ENCODE assay signal across 18 cellular contexts in genomic region chr3:138049157-138049919, GRCh38. TPM values are rescaled to one million over a fixed set of nuclear protein-coding genes. Genes with fewer than 3 reads are reported as not detected.
DNase-seq lines count a peak whose midpoint lies in the region; ATAC-seq, FAIRE-seq and TF ChIP-seq lines count a peak whose summit lies in the region.
"Had no signal": no experiment of that assay in that cellular context is flagged by ENCODE, and none has a peak within 500 bp of the region (broad histone marks: within the 10 kb centered on the region; RNA-seq: fewer than 3 reads in every experiment).

No MANE protein-coding gene starts in this region.

- TF ChIP-seq POLR2A in body of pancreas (IDR thresholded peaks at IDR 0.05), result no peak

- H3K9ac ChIP-seq in GM23248 (peak overlapping the region; percentile 28; the same call in 1 of the 2 replicates), astrocyte (ENCODE audit: low read length) (peak overlapping the region; percentile 36)

- H3K27me3 ChIP-seq in GM23248 (replicated peaks; ENCODE audit: insufficient read depth) (no peaks in the 10 kb centered on the region), astrocyte (ENCODE audit: insufficient read depth, low read length) (no peaks in the 10 kb centered on the region), body of pancreas (no peaks in the 10 kb centered on the region)

- no peak overlapping the region for H3K27ac Mint-ChIP-seq in astrocyte (ENCODE audit: unreplicated experiment)
- H3K27ac Mint-ChIP-seq: nephron had no signal

- H2AFZ ChIP-seq in GM23248 (no peak overlapping the region), astrocyte (ENCODE audit: low read depth, low read length) (no peak overlapping the region)

- 90 to 94% methylated on average over 9 of the region's 9 CpGs for WGBS in GM23248 (ENCODE audit: low coverage in 1 of 2, low lambda C conversion rate in 2 of 2, missing lambda C conversion rate in 2 of 2), 2 experiments
- 86 to 87% methylated on average over 9 of the region's 9 CpGs for WGBS in body of pancreas, 2 donors

- peaks cover 9% of the 10 kb centered on the region for H3K4me1 ChIP-seq in GM23248 (ENCODE audit: insufficient read depth)
- peaks cover 12% of the 10 kb centered on the region for H3K4me1 ChIP-seq in astrocyte (ENCODE audit: insufficient read depth, low read length)
- no peaks in the 10 kb centered on the region for H3K4me1 ChIP-seq in mucosa of descending colon (ENCODE audit: low read depth)
- H3K4me1 ChIP-seq in body of pancreas, result no peaks in the 10 kb centered on the region
- H3K4me1 ChIP-seq: spleen had no signal

- H3K27me3 Mint-ChIP-seq in astrocyte (ENCODE audit: low read depth, unreplicated experiment), result no peaks in the 10 kb centered on the region

- H4K20me1 ChIP-seq in GM23248 (ENCODE audit: insufficient read depth) (no peaks in the 10 kb centered on the region), astrocyte (ENCODE audit: insufficient read depth, low read length) (no peaks in the 10 kb centered on the region)

- H3K4me1 Mint-ChIP-seq in astrocyte (ENCODE audit: low read depth, unreplicated experiment), result peaks cover 4% of the 10 kb centered on the region
- H3K4me1 Mint-ChIP-seq: nephron had no signal

- DNase-seq in AG20443 (ENCODE audit: low spot score), result peak; percentile 52
- DNase-seq in GM23248, result peak; percentile 79
- peak; percentile 69 for DNase-seq in astrocyte (ENCODE audit: low read depth)
- peak; percentile 91 for DNase-seq in iris pigment epithelial cell (ENCODE audit: low read depth)
- no peak for DNase-seq in KG1 (lab: John Stamatoyannopoulos, UW)
- no peak for DNase-seq in central memory CD4-positive, alpha-beta T cell
- no peak for DNase-seq in mucosa of descending colon
- no peak for DNase-seq in body of pancreas
- DNase-seq: activated CD4-positive, CD25-positive, alpha-beta regulatory T cell treated with anti-CD3 and anti-CD28 coated beads, Interleukin-2, amount 50 U/mL, for 72 hours; activated T-cell treated with anti-CD3 and anti-CD28 coated beads, Interleukin-2, amount 50 U/mL, for 4 hours; caudate nucleus; kidney glomerular epithelial cell; NCI-H1105 treated with DMSO at 0.1 percent for 48 hours; NCI-H748 treated with DMSO at 0.1 percent for 48 hours; spleen had no signal

- H3K4me2 ChIP-seq in GM23248 (ENCODE audit: unreplicated experiment) (no peak overlapping the region), astrocyte (ENCODE audit: low read length) (peak overlapping the region; percentile 45)

- H3K36me3 ChIP-seq in GM23248 (ENCODE audit: low read depth), result peaks cover 3% of the 10 kb centered on the region; the same call in 1 of the 2 replicates
- no peaks in the 10 kb centered on the region for H3K36me3 ChIP-seq in astrocyte (ENCODE audit: insufficient read depth, low read length)
- no peaks in the 10 kb centered on the region for H3K36me3 ChIP-seq in mucosa of descending colon (ENCODE audit: low read depth)
- H3K36me3 ChIP-seq in body of pancreas (replicated peaks in 1 of 2; ENCODE audit: insufficient read depth in 1 of 2, low read depth in 2 of 2), result no peaks in the 10 kb centered on the region

- H3K27ac ChIP-seq in GM23248 (peak overlapping the region; percentile 67), astrocyte (ENCODE audit: low read depth, low read length) (peak overlapping the region; percentile 79), body of pancreas (no peak overlapping the region)
- H3K27ac ChIP-seq: SK-N-MC, spleen had no signal

- no peak overlapping the region for H3K4me3 ChIP-seq in GM23248
- H3K4me3 ChIP-seq in astrocyte (ENCODE audit: insufficient read depth, low read depth, low read length), result no peak overlapping the region
- H3K4me3 ChIP-seq in mucosa of descending colon, result no peak overlapping the region
- H3K4me3 ChIP-seq in body of pancreas, result no peak overlapping the region
- H3K4me3 ChIP-seq: SK-N-MC, spleen had no signal

- peaks cover 31% of the 10 kb centered on the region for H3F3A ChIP-seq in GM23248 (ENCODE audit: insufficient read depth)

- intact Hi-C loops in mucosa of descending colon (cut with DNase I, micrococcal nuclease), result no loop called here
- intact Hi-C loops in body of pancreas (cut with DNase I), result no loop called here

- peaks cover 22% of the 10 kb centered on the region for H3K36me3 Mint-ChIP-seq in astrocyte (ENCODE audit: low read depth, unreplicated experiment)

- no peaks in the 10 kb centered on the region for H3K9me3 Mint-ChIP-seq in astrocyte (ENCODE audit: unreplicated experiment)
- H3K9me3 Mint-ChIP-seq: activated T-cell treated with anti-CD3 and anti-CD28 coated beads, Interleukin-2, amount 50 U/mL, for 4 hours; nephron had no signal

- H3K4me3 Mint-ChIP-seq in astrocyte (ENCODE audit: unreplicated experiment), result no peak overlapping the region
- H3K4me3 Mint-ChIP-seq: activated T-cell treated with anti-CD3 and anti-CD28 coated beads, Interleukin-2, amount 50 U/mL, for 4 hours; nephron had no signal

- no peaks in the 10 kb centered on the region for H3K79me2 ChIP-seq in GM23248 (ENCODE audit: insufficient read depth)
- no peaks in the 10 kb centered on the region for H3K79me2 ChIP-seq in astrocyte (ENCODE audit: insufficient read depth, low read length)

- TF ChIP-seq CTCF in astrocyte (IDR thresholded peaks at IDR 0.05; ENCODE audit: insufficient read depth, low read depth, low read length), result no peak
- no peak for TF ChIP-seq CTCF in mucosa of descending colon (IDR thresholded peaks at IDR 0.05)
- no peak for TF ChIP-seq CTCF in body of pancreas (IDR thresholded peaks at IDR 0.05)

- ATAC-seq in mucosa of descending colon, result no peak
- no peak for ATAC-seq in body of pancreas
- ATAC-seq: activated T-cell treated with anti-CD3 and anti-CD28 coated beads, Interleukin-2, amount 50 U/mL, for 4 hours had no signal

- no peak for FAIRE-seq in astrocyte (lab: Jason Lieb, UNC)

- no peaks in the 10 kb centered on the region for H3K9me2 ChIP-seq in GM23248 (ENCODE audit: insufficient read depth)

- H3K9me3 ChIP-seq in GM23248 (ENCODE audit: low read depth) (no peaks in the 10 kb centered on the region), astrocyte (ENCODE audit: insufficient read depth, low read depth, low read length) (no peaks in the 10 kb centered on the region), mucosa of descending colon (no peaks in the 10 kb centered on the region), body of pancreas (no peaks in the 10 kb centered on the region)
- H3K9me3 ChIP-seq: spleen had no signal

- in situ Hi-C loops in GM23248 (cut with MboI), result no loop called here

RNA-seq across cellular contexts. Expression of gene CLDN18, which starts 39.4 kb away (rescaled TPM):
- total RNA-seq in GM23248 (2014; rRNA removed; shearing (Covaris generic)), result not detected in 2 replicates
- polyA plus RNA-seq in GM23248 (2016; fragmentation: Nextera tagmentation; extraction: Ambion mirVana), result 0.18 TPM in 2 replicates
- total RNA-seq in astrocyte (not detected in 2 replicates), mucosa of descending colon (not detected), body of pancreas (10 to 100 TPM in 1 of 2 donors, 1 to 10 TPM in 1; 2.0 to 10.1 TPM)
- total RNA-seq: epithelial cell of proximal tubule, spleen had no signal
- polyA plus RNA-seq: spleen had no signal

Comparison
In these comparisons a context has a peak if more than half of its experiments do, and no peak if none do; other contexts are left out.
1. DNase-seq: peak in AG20443 (single experiment), GM23248 (single experiment), astrocyte (single experiment) and iris pigment epithelial cell (single experiment); none in KG1 (single experiment), central memory CD4-positive, alpha-beta T cell (single experiment), mucosa of descending colon (0 of 3) and body of pancreas (0 of 4).
2. H3K27ac ChIP-seq: peak in GM23248 (single experiment) and astrocyte (single experiment); none in body of pancreas (0 of 4).